ENCODE assay signal across 12 cellular contexts in the genomic region with DNA sequence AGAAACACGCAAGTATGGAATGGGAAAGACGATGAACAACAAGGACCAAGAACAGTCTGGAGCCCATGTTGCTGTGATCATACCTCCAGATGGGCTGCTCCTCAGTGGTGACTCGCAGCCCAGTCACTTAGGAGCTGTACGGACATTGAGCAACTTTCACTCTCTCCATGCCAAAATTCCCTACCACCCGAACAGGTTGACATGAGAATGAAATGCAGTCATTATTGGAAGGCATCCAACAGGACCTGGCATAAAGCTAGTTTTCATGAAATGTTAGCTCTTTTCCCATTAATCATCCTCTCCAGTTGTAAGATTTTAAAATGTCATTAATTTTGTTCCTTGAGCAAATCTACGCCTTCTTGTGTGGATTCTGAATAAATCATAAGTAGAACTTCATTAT.
DNase-seq lines count a peak whose midpoint lies in the region; ATAC-seq, FAIRE-seq and TF ChIP-seq lines count a peak whose summit lies in the region.
"Had no signal": no experiment of that assay in that cellular context is flagged by ENCODE, and none has a peak within 500 bp of the region (broad histone marks: within the 10 kb centered on the region; RNA-seq: fewer than 3 reads in every experiment).

No MANE protein-coding gene starts in this region.

- H3K9me3 Mint-ChIP-seq in natural killer cell, result no peaks in the 10 kb centered on the region
- H3K9me3 Mint-ChIP-seq in activated T-cell treated with anti-CD3 and anti-CD28 coated beads, Interleukin-2, amount 50 U/mL, for 4 hours, result no peaks in the 10 kb centered on the region
- H3K9me3 Mint-ChIP-seq: IgD-negative memory B cell, memory B cell had no signal

- H3K27me3 Mint-ChIP-seq in natural killer cell (ENCODE audit: low read depth in 2 of 2), result peaks cover 0 to 35% of the 10 kb centered on the region in 2 donors
- no peaks in the 10 kb centered on the region for H3K27me3 Mint-ChIP-seq in activated T-cell treated with anti-CD3 and anti-CD28 coated beads, Interleukin-2, amount 50 U/mL, for 4 hours (ENCODE audit: low read depth)
- H3K27me3 Mint-ChIP-seq: memory B cell had no signal

- H3K4me3 ChIP-seq in H7 (ENCODE audit: insufficient read depth, low read depth, low read length), result no peak overlapping the region
- H3K4me3 ChIP-seq: coronary artery had no signal

- H3K4me3 Mint-ChIP-seq in natural killer cell, result no peak overlapping the region
- H3K4me3 Mint-ChIP-seq in activated T-cell treated with anti-CD3 and anti-CD28 coated beads, Interleukin-2, amount 50 U/mL, for 4 hours, result no peak overlapping the region
- H3K4me3 Mint-ChIP-seq: IgD-negative memory B cell, memory B cell had no signal

- no peaks in the 10 kb centered on the region for H3K36me3 Mint-ChIP-seq in natural killer cell
- no peaks in the 10 kb centered on the region for H3K36me3 Mint-ChIP-seq in activated T-cell treated with anti-CD3 and anti-CD28 coated beads, Interleukin-2, amount 50 U/mL, for 4 hours (ENCODE audit: insufficient read depth)
- H3K36me3 Mint-ChIP-seq: IgD-negative memory B cell, memory B cell had no signal

- no peaks in the 10 kb centered on the region for H3K27me3 ChIP-seq in H7 (ENCODE audit: control insufficient read depth, insufficient read depth, low read length)

- ATAC-seq in omental fat pad (ENCODE audit: low FRiP score), result peak; percentile 78
- no peak for ATAC-seq in natural killer cell
- ATAC-seq in activated T-cell treated with anti-CD3 and anti-CD28 coated beads, Interleukin-2, amount 50 U/mL, for 4 hours, result no peak
- no peak for ATAC-seq in GM18519 (IDR thresholded peaks at IDR 0.05; ENCODE audit: low FRiP score, unreplicated experiment)

- FAIRE-seq in colon (lab: Jason Lieb, UNC), result peak; percentile 55

- peak; percentile 15 for DNase-seq in DMS79 treated with DMSO at 0.1 percent for 48 hours (lab: John Stamatoyannopoulos, UW)
- peak; percentile 10 for DNase-seq in NCI-H2171 (lab: John Stamatoyannopoulos, UW)
- DNase-seq in omental fat pad (ENCODE audit: low spot score), result no peak
- no peak for DNase-seq in H7
- no peak for DNase-seq in natural killer cell
- no peak for DNase-seq in activated T-cell treated with anti-CD3 and anti-CD28 coated beads, Interleukin-2, amount 50 U/mL, for 4 hours
- DNase-seq: stimulated activated CD4-positive, alpha-beta T cell treated with anti-CD3 and anti-CD28 coated beads, Interleukin-12 subunit alpha, Interleukin-12 subunit beta, amount 100 ng/mL, for 4 hours had no signal

- H3K4me1 Mint-ChIP-seq in natural killer cell, result no peaks in the 10 kb centered on the region
- H3K4me1 Mint-ChIP-seq in activated T-cell treated with anti-CD3 and anti-CD28 coated beads, Interleukin-2, amount 50 U/mL, for 4 hours (ENCODE audit: low read depth), result no peaks in the 10 kb centered on the region
- H3K4me1 Mint-ChIP-seq: IgD-negative memory B cell, memory B cell had no signal

- no peak overlapping the region for H3K27ac Mint-ChIP-seq in natural killer cell
- H3K27ac Mint-ChIP-seq: IgD-negative memory B cell, memory B cell had no signal

- peaks cover 1% of the 10 kb centered on the region; the same call in 1 of the 2 replicates for H3K36me3 ChIP-seq in H7 (replicated peaks; ENCODE audit: control insufficient read depth, insufficient read depth, low read length)

- no peak for TF ChIP-seq CTCF in omental fat pad (IDR thresholded peaks at IDR 0.05)
- no peak for TF ChIP-seq CTCF in natural killer cell (IDR thresholded peaks at IDR 0.05)

- intact Hi-C loops in natural killer cell (cut with micrococcal nuclease), result no loop called here

Comparison
In these comparisons a context has a peak if more than half of its experiments do, and no peak if none do; other contexts are left out.
1. DNase-seq: peak in DMS79 treated with DMSO at 0.1 percent for 48 hours (single experiment) and NCI-H2171 (single experiment); none in omental fat pad (single experiment), H7 (single experiment), natural killer cell (single experiment) and activated T-cell treated with anti-CD3 and anti-CD28 coated beads, Interleukin-2, amount 50 U/mL, for 4 hours (single experiment).